8 cellular contexts compared by ENCODE assay signal in genomic region chr6:31652925-31653724, GRCh38. TPM values are rescaled to one million over a fixed set of nuclear protein-coding genes. Genes with fewer than 3 reads are reported as not detected.
DNase-seq lines count a peak whose midpoint lies in the region; ATAC-seq, FAIRE-seq and TF ChIP-seq lines count a peak whose summit lies in the region.

No MANE protein-coding gene starts in this region.

- H3K4me1 ChIP-seq in Peyer's patch (peaks cover 0 to 47% (median 8%) of the 10 kb centered on the region in 4 donors), sigmoid colon (peaks cover 0 to 34% (median 26%) of the 10 kb centered on the region in 4 donors)

- intact Hi-C loops in sigmoid colon (cut with DNase I) = loop anchor here (2.0 to 5.0 kb wide), 3 partner anchors 32 to 544 kb away; partner anchors contain the start of genes ATP6V1G2, NFKBIL1 and PRRC2A

- TF ChIP-seq POLR2A in Peyer's patch (IDR thresholded peaks at IDR 0.05) = peak; percentile 31 to 88
- peak; percentile 71 to 75 for TF ChIP-seq POLR2A in sigmoid colon (IDR thresholded peaks at IDR 0.05)

- peak; percentile 30 for TF ChIP-seq CTCF in D721Med (IDR thresholded peaks at IDR 0.05; ENCODE audit: insufficient read depth, missing control alignments)
- TF ChIP-seq CTCF in Peyer's patch (IDR thresholded peaks at IDR 0.05) = no peak
- no peak for TF ChIP-seq CTCF in sigmoid colon (IDR thresholded peaks at IDR 0.05)

- H3K36me3 ChIP-seq in Peyer's patch = peaks cover 0 to 38% (median 0%) of the 10 kb centered on the region in 3 donors
- H3K36me3 ChIP-seq in sigmoid colon = peaks cover 14 to 38% (median 15%) of the 10 kb centered on the region in 4 donors

- H3K27ac ChIP-seq in Peyer's patch = peak overlapping the region; percentile 93 to 99 (median 98)
- H3K27ac ChIP-seq in angular gyrus (ENCODE audit: low read depth, low read length) = peak overlapping the region; percentile 100
- H3K27ac ChIP-seq in sigmoid colon = peak overlapping the region; percentile 96 to 99 (median 98)

- FAIRE-seq in D721Med (lab: Jason Lieb, UNC) = no peak

- H3K27me3 ChIP-seq in Peyer's patch (no peaks in the 10 kb centered on the region), sigmoid colon (no peaks in the 10 kb centered on the region)

- H3K9me3 ChIP-seq in Peyer's patch (no peaks in the 10 kb centered on the region), sigmoid colon (no peaks in the 10 kb centered on the region)

- peak; percentile 70 for ATAC-seq in HG03354 (IDR thresholded peaks at IDR 0.05; ENCODE audit: poor library complexity, severe bottlenecking, unreplicated experiment)

- peak; percentile 84 for DNase-seq in D721Med (ENCODE audit: insufficient read length, low spot score)
- peak; percentile 94 for DNase-seq in GM19240 (ENCODE audit: insufficient read length, low spot score)
- DNase-seq in Peyer's patch = peak in 2 of 3 donors; percentile 92 to 96
- DNase-seq in iPS DF 4.7 (ENCODE audit: extremely low read depth, low spot score) = peak; percentile 90
- peak; percentile 95 for DNase-seq in sigmoid colon
- DNase-seq in cortex of kidney (lab: John Stamatoyannopoulos, UW) = no peak

- no peak for TF ChIP-seq EP300 in sigmoid colon (IDR thresholded peaks at IDR 0.05)

- 6 to 8% methylated on average over 37 of the region's 37 CpGs for WGBS in sigmoid colon, 2 donors

- peak overlapping the region; percentile 75 to 81 (median 80) for H3K4me3 ChIP-seq in Peyer's patch
- H3K4me3 ChIP-seq in sigmoid colon = peak overlapping the region; percentile 67 to 83 (median 78)

RNA-seq across cellular contexts. Expression of gene BAG6, which starts 0.7 kb away (rescaled TPM):
- total RNA-seq in Peyer's patch (100 to 1,000 TPM; 242 to 421 (median 323) TPM), sigmoid colon (100 to 1,000 TPM; 119 to 218 (median 144) TPM)
- 100 to 1,000 TPM in 2 of 3 donors, 10 to 100 TPM in 1; 99.7 to 231 (median 133) TPM for polyA plus RNA-seq in sigmoid colon

RNA-seq across cellular contexts. Expression of gene APOM, which starts 2.6 kb away (rescaled TPM):
- total RNA-seq in Peyer's patch (10 to 100 TPM in 3 of 4 donors, not detected in 1; 10.0 to 34.9 (median 10.9) TPM), sigmoid colon (1 to 10 TPM in 3 of 4 donors, not detected in 1; 3.3 to 7.2 (median 3.6) TPM)
- 1 to 10 TPM; 2.3 to 3.6 (median 3.6) TPM for polyA plus RNA-seq in sigmoid colon

RNA-seq across cellular contexts. Expression of gene C6orf47, which starts 7.5 kb away (rescaled TPM):
- 10 to 100 TPM; 26.4 to 46.7 (median 37.2) TPM for total RNA-seq in Peyer's patch
- 10 to 100 TPM; 25.0 to 31.3 (median 26.7) TPM for total RNA-seq in sigmoid colon
- 10 to 100 TPM; 22.2 to 32.6 (median 24.5) TPM for polyA plus RNA-seq in sigmoid colon

RNA-seq across cellular contexts. Expression of gene GPANK1, which starts 11.7 kb away (rescaled TPM):
- total RNA-seq in Peyer's patch = 10 to 100 TPM; 29.4 to 63.5 (median 41.9) TPM
- 10 to 100 TPM; 17.2 to 29.6 (median 26.4) TPM for total RNA-seq in sigmoid colon
- polyA plus RNA-seq in sigmoid colon = 10 to 100 TPM; 15.3 to 22.8 (median 18.3) TPM

RNA-seq across cellular contexts. Expression of gene CSNK2B, which starts 12.8 kb away (rescaled TPM):
- total RNA-seq in Peyer's patch (100 to 1,000 TPM; 209 to 243 (median 227) TPM), sigmoid colon (100 to 1,000 TPM; 188 to 227 (median 209) TPM)
- polyA plus RNA-seq in sigmoid colon = 100 to 1,000 TPM; 198 to 232 (median 206) TPM
